10 cellular contexts compared by ENCODE assay signal in genomic region chr16:67165121-67166034, GRCh38. TPM values are rescaled to one million over a fixed set of nuclear protein-coding genes. Genes with fewer than 3 reads are reported as not detected.
DNase-seq lines count a peak whose midpoint lies in the region; ATAC-seq and TF ChIP-seq lines count a peak whose summit lies in the region.
"Had no signal": no experiment of that assay in that cellular context is flagged by ENCODE, and none has a peak within 500 bp of the region (broad histone marks: within the 10 kb centered on the region; RNA-seq: fewer than 3 reads in every experiment).

No MANE protein-coding gene starts in this region.

- 18% methylated on average over 80 of the region's 80 CpGs for WGBS in right cardiac atrium
- WGBS in psoas muscle, 3 donors, result 35 to 48% (median 47%) methylated on average over 64 to 80 of the region's 80 CpGs

- TF ChIP-seq CTCF in CD8-positive, alpha-beta T cell (IDR thresholded peaks at IDR 0.05), result no peak
- no peak for TF ChIP-seq CTCF in psoas muscle (IDR thresholded peaks at IDR 0.05)

- DNase-seq in CD8-positive, alpha-beta T cell, result no peak
- DNase-seq in T-helper 17 cell, result no peak
- DNase-seq in right cardiac atrium, result peak; percentile 27 to 75 (median 71)
- peak in 1 of 2 donors; percentile 31 for DNase-seq in psoas muscle
- no peak for DNase-seq in DMS153 treated with DMSO at 0.1 percent for 48 hours (lab: John Stamatoyannopoulos, UW; ENCODE audit: unreplicated experiment)
- no peak for DNase-seq in DMS79 treated with DMSO at 0.1 percent for 48 hours (lab: John Stamatoyannopoulos, UW)
- DNase-seq in activated T-cell treated with anti-CD3 and anti-CD28 coated beads, Interleukin-2, amount 50 U/mL, for 48 hours, result no peak
- DNase-seq: NCI-H187 treated with DMSO at 0.1 percent for 48 hours; stimulated activated naive CD4-positive, alpha-beta T cell treated with Interleukin-2 at 50 U/mL for 16 hours had no signal

- peaks cover 50% of the 10 kb centered on the region for H3K27me3 ChIP-seq in CD8-positive, alpha-beta T cell (ENCODE audit: insufficient read depth, low read length)
- H3K27me3 ChIP-seq in right cardiac atrium (ENCODE audit: control insufficient read depth, insufficient read depth), result no peaks in the 10 kb centered on the region
- no peaks in the 10 kb centered on the region for H3K27me3 ChIP-seq in psoas muscle (ENCODE audit: insufficient read depth in 3 of 3, low read length in 2 of 3)

- peak overlapping the region; percentile 5 for H3K4me3 Mint-ChIP-seq in CD8-positive, alpha-beta T cell
- H3K4me3 Mint-ChIP-seq in T-helper 17 cell, result peak overlapping the region; percentile 59

- peaks cover 35% of the 10 kb centered on the region for H3K4me1 Mint-ChIP-seq in CD8-positive, alpha-beta T cell (ENCODE audit: low read depth)
- H3K4me1 Mint-ChIP-seq in T-helper 17 cell, result peaks cover 27% of the 10 kb centered on the region

- intact Hi-C loops in CD8-positive, alpha-beta T cell (cut with DNase I, micrococcal nuclease), result no loop called here
- intact Hi-C loops in right cardiac atrium (cut with DNase I), result no loop called here
- intact Hi-C loops in psoas muscle (cut with DNase I), result no loop called here

- no peaks in the 10 kb centered on the region for H3K9me3 Mint-ChIP-seq in CD8-positive, alpha-beta T cell

- POLR2A ChIA-PET in CD8-positive, alpha-beta T cell (lab: Charles Lee), result no interaction called here

- no peaks in the 10 kb centered on the region for H3K36me3 ChIP-seq in CD8-positive, alpha-beta T cell (ENCODE audit: insufficient read depth, low read length)
- peaks cover 0 to 20% of the 10 kb centered on the region in 2 donors for H3K36me3 ChIP-seq in psoas muscle (ENCODE audit: insufficient read depth in 1 of 2, low read depth in 1 of 2)

- H3K4me1 ChIP-seq in CD8-positive, alpha-beta T cell (ENCODE audit: insufficient read depth, low read length), result peaks cover 52% of the 10 kb centered on the region
- H3K4me1 ChIP-seq in right cardiac atrium (ENCODE audit: control insufficient read depth, insufficient read depth, low read length) (peaks cover 6% of the 10 kb centered on the region), psoas muscle (peaks cover 49% of the 10 kb centered on the region)

- H3K27ac Mint-ChIP-seq in CD8-positive, alpha-beta T cell, result no peak overlapping the region
- no peak overlapping the region for H3K27ac Mint-ChIP-seq in T-helper 17 cell

- no peaks in the 10 kb centered on the region for H3K9me3 ChIP-seq in CD8-positive, alpha-beta T cell (ENCODE audit: low read length)
- H3K9me3 ChIP-seq in T-helper 17 cell (ENCODE audit: control insufficient read depth, low read length, poor library complexity, severe bottlenecking), result no peaks in the 10 kb centered on the region
- H3K9me3 ChIP-seq in right cardiac atrium (ENCODE audit: control insufficient read depth, low read length), result no peaks in the 10 kb centered on the region
- H3K9me3 ChIP-seq in psoas muscle, result no peaks in the 10 kb centered on the region

- H3K36me3 Mint-ChIP-seq in CD8-positive, alpha-beta T cell, result no peaks in the 10 kb centered on the region
- peaks cover 2% of the 10 kb centered on the region for H3K36me3 Mint-ChIP-seq in T-helper 17 cell (ENCODE audit: low read depth)

- H3K4me3 ChIP-seq in CD8-positive, alpha-beta T cell (ENCODE audit: low read depth, low read length), result no peak overlapping the region
- H3K4me3 ChIP-seq in right cardiac atrium (ENCODE audit: low read length) (no peak overlapping the region), psoas muscle (peak overlapping the region; percentile 76)

- H3K27ac ChIP-seq in CD8-positive, alpha-beta T cell (ENCODE audit: low read depth, low read length), result no peak overlapping the region
- H3K27ac ChIP-seq in right cardiac atrium (ENCODE audit: low read length) (no peak overlapping the region), psoas muscle (peak overlapping the region; percentile 93)

- H3K27me3 Mint-ChIP-seq in CD8-positive, alpha-beta T cell (ENCODE audit: low read depth), result peaks cover 62% of the 10 kb centered on the region
- peaks cover 19% of the 10 kb centered on the region for H3K27me3 Mint-ChIP-seq in T-helper 17 cell

- CTCF ChIA-PET in CD8-positive, alpha-beta T cell (lab: Charles Lee), result interaction anchor here (0.8 kb wide), 1 partner anchor 10 kb away, joined by 5 read pairs; no protein-coding TSS in a partner anchor

- ATAC-seq in CD8-positive, alpha-beta T cell, result no peak
- ATAC-seq in T-helper 17 cell (no peak), right cardiac atrium (no peak), psoas muscle (no peak), GM18873 (IDR thresholded peaks at IDR 0.05; ENCODE audit: low FRiP score, unreplicated experiment) (no peak)

RNA-seq across cellular contexts. Expression of gene HSF4, which starts 0.8 kb away (rescaled TPM):
- total RNA-seq in CD8-positive, alpha-beta T cell, result 1 to 10 TPM; 5.2 to 9.5 TPM
- total RNA-seq in T-helper 17 cell, result 10 to 100 TPM; 54.5 to 80.9 TPM
- 10 to 100 TPM; 29.7 to 92.2 (median 60.3) TPM for total RNA-seq in right cardiac atrium
- 36.6 TPM for polyA plus RNA-seq in right cardiac atrium
- total RNA-seq in psoas muscle, result 10 to 100 TPM; 44.3 to 97.3 (median 57.6) TPM
- 10 to 100 TPM; 15.1 to 47.8 (median 47.4) TPM for polyA plus RNA-seq in psoas muscle

RNA-seq across cellular contexts. Expression of gene NOL3, which starts 5.0 kb away (rescaled TPM):
- under 1 TPM; 0.36 to 0.71 TPM for total RNA-seq in CD8-positive, alpha-beta T cell
- total RNA-seq in T-helper 17 cell (1 to 10 TPM; 4.3 to 5.5 TPM), right cardiac atrium (100 to 1,000 TPM in 3 of 4 donors, 10 to 100 TPM in 1; 67.5 to 125 (median 107) TPM), psoas muscle (100 to 1,000 TPM in 2 of 4 donors, 10 to 100 TPM in 2; 53.6 to 114 (median 88.0) TPM)
- polyA plus RNA-seq in right cardiac atrium (133 TPM), psoas muscle (100 to 1,000 TPM in 1 of 3 donors, 10 to 100 TPM in 2; 90.6 to 133 (median 93.9) TPM)

RNA-seq across cellular contexts. Expression of gene FBXL8, which starts 5.6 kb away (rescaled TPM):
- 1 to 10 TPM; 4.4 to 6.4 TPM for total RNA-seq in CD8-positive, alpha-beta T cell
- total RNA-seq in T-helper 17 cell, result 10 to 100 TPM; 50.0 to 55.1 TPM
- 10 to 100 TPM in 2 of 4 donors, 1 to 10 TPM in 2; 7.7 to 13.9 (median 9.9) TPM for total RNA-seq in right cardiac atrium
- polyA plus RNA-seq in right cardiac atrium, result 9.8 TPM
- total RNA-seq in psoas muscle, result 1 to 10 TPM; 4.5 to 8.6 (median 5.9) TPM
- polyA plus RNA-seq in psoas muscle, result 1 to 10 TPM; 5.1 to 8.0 (median 5.9) TPM

RNA-seq across cellular contexts. Expression of gene TRADD, which starts 5.7 kb away (rescaled TPM):
- total RNA-seq in CD8-positive, alpha-beta T cell, result 10 to 100 TPM; 15.5 to 17.1 TPM
- total RNA-seq in T-helper 17 cell (100 to 1,000 TPM in 1 of 2 donors, 10 to 100 TPM in 1; 92.7 to 103 TPM), right cardiac atrium (10 to 100 TPM in 2 of 4 donors, 1 to 10 TPM in 2; 9.0 to 11.1 (median 9.8) TPM), psoas muscle (1 to 10 TPM; 3.9 to 6.7 (median 5.9) TPM)
- polyA plus RNA-seq in right cardiac atrium (8.7 TPM), psoas muscle (10 to 100 TPM in 2 of 3 donors, 1 to 10 TPM in 1; 7.4 to 14.2 (median 10.7) TPM)

RNA-seq across cellular contexts. Expression of gene B3GNT9, which starts 14.6 kb away (rescaled TPM):
- total RNA-seq in CD8-positive, alpha-beta T cell, result 1 to 10 TPM in 1 of 2 experiments, under 1 TPM in 1; 0.58 to 1.2 TPM
- total RNA-seq in T-helper 17 cell (1 to 10 TPM; 7.0 to 8.1 TPM), right cardiac atrium (10 to 100 TPM; 17.0 to 19.8 (median 18.7) TPM), psoas muscle (1 to 10 TPM in 3 of 4 donors, under 1 TPM in 1; 0.69 to 4.1 (median 2.3) TPM)
- polyA plus RNA-seq in right cardiac atrium (11.7 TPM), psoas muscle (1 to 10 TPM in 1 of 3 donors, under 1 TPM in 2; 0.75 to 1.8 (median 0.86) TPM)

Comparison
In these comparisons a context has a peak if more than half of its experiments do, and no peak if none do; other contexts are left out.
1. DNase-seq: peak in right cardiac atrium (3 of 3); none in CD8-positive, alpha-beta T cell (0 of 7), T-helper 17 cell (0 of 3), DMS153 treated with DMSO at 0.1 percent for 48 hours (single experiment), DMS79 treated with DMSO at 0.1 percent for 48 hours (single experiment) and activated T-cell treated with anti-CD3 and anti-CD28 coated beads, Interleukin-2, amount 50 U/mL, for 48 hours (0 of 2).
2. RNA of gene NOL3, which starts 5.0 kb away (total RNA-seq): 67.5 to 125 TPM in right cardiac atrium and 53.6 to 114 TPM in psoas muscle; 4.3 to 5.5 TPM in T-helper 17 cell and 0.36 to 0.71 TPM in CD8-positive, alpha-beta T cell; every median in the first group is over 4 times any median in the second.